Comparison of ENCODE assay signal across 16 cellular contexts in the genomic region with DNA sequence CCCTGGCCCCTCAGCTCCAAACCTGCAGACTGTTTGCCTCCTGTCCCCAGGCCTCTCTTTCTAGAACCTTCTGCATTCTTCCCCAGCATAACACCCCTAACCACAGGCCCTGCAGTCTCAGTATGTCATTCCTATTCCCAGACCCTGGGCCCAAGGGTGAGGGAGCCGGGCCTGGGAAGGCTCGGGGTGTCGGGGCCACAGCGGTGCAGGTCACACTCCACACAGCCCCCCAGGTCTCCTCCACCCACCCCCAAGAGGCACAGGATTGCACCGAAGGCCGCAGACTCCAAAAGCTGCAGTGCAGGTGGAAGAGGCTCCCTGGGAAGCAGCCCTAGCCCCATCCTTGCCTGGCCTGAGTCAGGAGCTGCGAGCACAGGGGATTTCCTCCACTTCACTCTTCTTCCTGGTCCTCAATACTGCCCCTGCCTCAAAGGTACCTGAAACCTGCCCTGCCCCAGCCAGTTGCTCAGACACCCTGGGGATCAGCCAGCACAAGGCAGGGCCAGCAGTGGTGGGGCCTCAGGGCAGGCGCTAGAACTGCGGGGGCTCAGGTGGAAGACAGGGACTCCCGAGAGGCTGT. TPM values are rescaled to one million over a fixed set of nuclear protein-coding genes. Genes with fewer than 3 reads are reported as not detected.
DNase-seq lines count a peak whose midpoint lies in the region; ATAC-seq and TF ChIP-seq lines count a peak whose summit lies in the region.
"Had no signal": no experiment of that assay in that cellular context is flagged by ENCODE, and none has a peak within 500 bp of the region (broad histone marks: within the 10 kb centered on the region; RNA-seq: fewer than 3 reads in every experiment).

No MANE protein-coding gene starts in this region.

- H3K18ac ChIP-seq in H9 (ENCODE audit: insufficient read length, low read depth, low read length), result no peak overlapping the region

- H3K4me1 ChIP-seq in H9 (ENCODE audit: insufficient read depth, low read length) (no peaks in the 10 kb centered on the region), osteoblast (ENCODE audit: insufficient read depth, low read length) (peaks cover 3% of the 10 kb centered on the region)
- H3K4me1 ChIP-seq: SJSA1 had no signal

- H3K79me1 ChIP-seq in H9 (ENCODE audit: insufficient read depth, low read depth, low read length, poor library complexity, severe bottlenecking), result no peaks in the 10 kb centered on the region

- H2BK15ac ChIP-seq in H9 (ENCODE audit: low read depth, low read length), result no peak overlapping the region

- H3K27ac ChIP-seq in H9 (ENCODE audit: insufficient read length, low read depth, low read length), result no peak overlapping the region
- H3K27ac ChIP-seq in dorsolateral prefrontal cortex, result peak overlapping the region in 33 of 59 donors; percentile 8 to 85 (median 49)
- no peak overlapping the region for H3K27ac ChIP-seq in osteoblast (ENCODE audit: low read depth, low read length)
- H3K27ac ChIP-seq: 22Rv1, ovary, SJSA1 had no signal

- H2AK5ac ChIP-seq in H9 (ENCODE audit: insufficient read length, low read length), result no peak overlapping the region

- H3K4me2 ChIP-seq in H9 (ENCODE audit: insufficient read depth, insufficient read length, low read length) (no peak overlapping the region), osteoblast (ENCODE audit: insufficient read depth, low read length) (no peak overlapping the region)

- no peaks in the 10 kb centered on the region for H3K9me3 Mint-ChIP-seq in T-helper 2 cell treated with Interferon-gamma antibody and Interleukin-4, amounts not matched to agents 5 μg/mL and 100 μg/mL, for 36 hours
- H3K9me3 Mint-ChIP-seq in H9, result no peaks in the 10 kb centered on the region
- H3K9me3 Mint-ChIP-seq in stimulated activated naive CD8-positive, alpha-beta T cell treated with anti-CD3 and anti-CD28 coated beads, Interleukin-15, amount 100 ng/mL, for 72 hours, result no peaks in the 10 kb centered on the region
- H3K9me3 Mint-ChIP-seq: activated B cell treated with CpG ODN at 0.5 μM for 24 hours had no signal

- no peaks in the 10 kb centered on the region for H3K27me3 Mint-ChIP-seq in T-helper 2 cell treated with Interferon-gamma antibody and Interleukin-4, amounts not matched to agents 5 μg/mL and 100 μg/mL, for 36 hours (ENCODE audit: low read depth)
- H3K27me3 Mint-ChIP-seq in H9 (ENCODE audit: low read depth), result no peaks in the 10 kb centered on the region
- H3K27me3 Mint-ChIP-seq in stimulated activated naive CD8-positive, alpha-beta T cell treated with anti-CD3 and anti-CD28 coated beads, Interleukin-15, amount 100 ng/mL, for 72 hours, result no peaks in the 10 kb centered on the region
- H3K27me3 Mint-ChIP-seq: activated B cell treated with CpG ODN at 0.5 μM for 24 hours had no signal

- H2BK120ac ChIP-seq in H9 (ENCODE audit: low read depth, low read length, poor library complexity, severe bottlenecking), result no peak overlapping the region

- H3K4me3 ChIP-seq in dorsolateral prefrontal cortex (no peak overlapping the region), osteoblast (ENCODE audit: insufficient read depth, low read length) (no peak overlapping the region)
- H3K4me3 ChIP-seq: ovary, SJSA1 had no signal

- peaks cover 5% of the 10 kb centered on the region for H3K23me2 ChIP-seq in H9 (ENCODE audit: insufficient read length, low read depth, low read length, poor library complexity, severe bottlenecking)

- TF ChIP-seq CTCF in H9 (conservative IDR thresholded peaks at IDR 0.05) (no peak), dorsolateral prefrontal cortex (IDR thresholded peaks at IDR 0.05 in 54 of 56, conservative IDR thresholded peaks at IDR 0.05 in 2 of 56; ENCODE audit: low read depth in 1 of 56, partially characterized antibody in 56 of 56) (no peak), osteoblast (IDR thresholded peaks at IDR 0.05; ENCODE audit: extremely low read depth, low read depth, low read length) (no peak)

- ATAC-seq in stimulated activated naive CD8-positive, alpha-beta T cell treated with anti-CD3 and anti-CD28 coated beads, Interleukin-15, amount 100 ng/mL, for 72 hours, result no peak

- no peak overlapping the region for H3K23ac ChIP-seq in H9 (ENCODE audit: insufficient read length, low read depth, low read length)

- H3K36me3 Mint-ChIP-seq in T-helper 2 cell treated with Interferon-gamma antibody and Interleukin-4, amounts not matched to agents 5 μg/mL and 100 μg/mL, for 36 hours (ENCODE audit: low read depth), result peaks cover 11% of the 10 kb centered on the region
- H3K36me3 Mint-ChIP-seq in H9 (ENCODE audit: insufficient read depth in 1 of 3, low read depth in 3 of 3), result peaks cover 0 to 20% (median 14%) of the 10 kb centered on the region in 3 experiments; a peak in 5 of 7 replicates

- H3K27me3 ChIP-seq in H9 (ENCODE audit: insufficient read depth, low read length), result no peaks in the 10 kb centered on the region
- H3K27me3 ChIP-seq in dorsolateral prefrontal cortex, result no peaks in the 10 kb centered on the region
- H3K27me3 ChIP-seq in osteoblast (ENCODE audit: insufficient read depth, low read length), result no peaks in the 10 kb centered on the region
- H3K27me3 ChIP-seq: ovary, SJSA1 had no signal

- H4K8ac ChIP-seq in H9 (replicated peaks; ENCODE audit: insufficient read length, low read depth, low read length), result peak overlapping the region; percentile 30

- no peaks in the 10 kb centered on the region for H3K9me3 ChIP-seq in H9 (ENCODE audit: control insufficient read depth, low read depth, low read length)
- H3K9me3 ChIP-seq in osteoblast (ENCODE audit: low read depth, low read length), result no peaks in the 10 kb centered on the region
- H3K9me3 ChIP-seq: ovary, SJSA1 had no signal

- no peak overlapping the region for H2BK20ac ChIP-seq in H9 (ENCODE audit: low read depth, low read length, poor library complexity, severe bottlenecking)

- H2BK5ac ChIP-seq in H9 (ENCODE audit: insufficient read length, low read length), result no peak overlapping the region

- no peak overlapping the region; the same call in 1 of the 2 replicates for H3K14ac ChIP-seq in H9 (ENCODE audit: insufficient read depth, low read length)

- H3T11ph ChIP-seq in H9 (ENCODE audit: low read length), result no peak overlapping the region

- H3K9ac ChIP-seq in H9 (ENCODE audit: extremely low read depth, insufficient read length, low read length), result no peak overlapping the region

- no peak overlapping the region for H2BK12ac ChIP-seq in H9 (ENCODE audit: insufficient read length, low read depth, low read length)

- no peak overlapping the region for H3K4me3 Mint-ChIP-seq in T-helper 2 cell treated with Interferon-gamma antibody and Interleukin-4, amounts not matched to agents 5 μg/mL and 100 μg/mL, for 36 hours
- H3K4me3 Mint-ChIP-seq in H9, result no peak overlapping the region
- H3K4me3 Mint-ChIP-seq in stimulated activated naive CD8-positive, alpha-beta T cell treated with anti-CD3 and anti-CD28 coated beads, Interleukin-15, amount 100 ng/mL, for 72 hours, result no peak overlapping the region
- H3K4me3 Mint-ChIP-seq: activated B cell treated with CpG ODN at 0.5 μM for 24 hours had no signal

- DNase-seq in T-helper 2 cell treated with Interferon-gamma antibody and Interleukin-4, amounts not matched to agents 5 μg/mL and 100 μg/mL, for 36 hours (ENCODE audit: low spot score), result no peak
- no peak for DNase-seq in T-helper 2 cell
- no peak for DNase-seq in H9
- no peak for DNase-seq in dorsolateral prefrontal cortex
- DNase-seq in osteoblast (ENCODE audit: insufficient read length, low spot score, missing footprints), result peak; percentile 83
- DNase-seq in stimulated activated naive CD8-positive, alpha-beta T cell treated with anti-CD3 and anti-CD28 coated beads, Interleukin-15, amount 100 ng/mL, for 72 hours, result no peak
- DNase-seq in head of caudate nucleus, result no peak
- no peak for DNase-seq in RKO (ENCODE audit: low spot score)
- DNase-seq: activated B cell treated with CpG ODN at 0.5 μM for 24 hours; GF-D8; NCI-H1105; NCI-H526; ovary; stimulated activated CD4-positive, alpha-beta T cell treated with anti-CD3 and anti-CD28 coated beads, Interleukin-2, amount 100 ng/mL, for 24 hours had no signal

- H4K20me1 ChIP-seq in H9 (ENCODE audit: control insufficient read depth, insufficient read depth, insufficient read length) (no peaks in the 10 kb centered on the region), osteoblast (ENCODE audit: insufficient read depth, low read length) (peaks cover 13% of the 10 kb centered on the region)

- no CpG with 5 or more reads among the region's 10 CpGs for WGBS in H9 (ENCODE audit: extremely low coverage, insufficient read length, low lambda C conversion rate)

- H4K91ac ChIP-seq in H9 (ENCODE audit: insufficient read length, low read depth, low read length), result peak overlapping the region; percentile 55

- no peak overlapping the region for H3K56ac ChIP-seq in H9 (ENCODE audit: insufficient read length, low read depth, low read length)

- no peak overlapping the region for H4K5ac ChIP-seq in H9 (ENCODE audit: insufficient read length, low read depth, low read length)

- H2AFZ ChIP-seq in H9 (ENCODE audit: low read length), result no peak overlapping the region
- H2AFZ ChIP-seq in osteoblast (ENCODE audit: low read length), result no peak overlapping the region

- peaks cover 2% of the 10 kb centered on the region for H3K4me1 Mint-ChIP-seq in T-helper 2 cell treated with Interferon-gamma antibody and Interleukin-4, amounts not matched to agents 5 μg/mL and 100 μg/mL, for 36 hours (ENCODE audit: low read depth)
- no peaks in the 10 kb centered on the region; a peak in 1 of 4 replicates for H3K4me1 Mint-ChIP-seq in H9
- H3K4me1 Mint-ChIP-seq in stimulated activated naive CD8-positive, alpha-beta T cell treated with anti-CD3 and anti-CD28 coated beads, Interleukin-15, amount 100 ng/mL, for 72 hours, result peaks cover 10% of the 10 kb centered on the region

- intact Hi-C loops in dorsolateral prefrontal cortex (cut with DNase I) (no loop called here), head of caudate nucleus (cut with DNase I) (no loop called here)

- no peak overlapping the region for H3K4ac ChIP-seq in H9 (ENCODE audit: low read depth, low read length)

- peak overlapping the region; percentile 60 for H3K27ac Mint-ChIP-seq in T-helper 2 cell treated with Interferon-gamma antibody and Interleukin-4, amounts not matched to agents 5 μg/mL and 100 μg/mL, for 36 hours
- H3K27ac Mint-ChIP-seq in H9, result peak overlapping the region in 1 of 3 experiments; percentile 68; a peak in 2 of 7 replicates
- H3K27ac Mint-ChIP-seq in stimulated activated naive CD8-positive, alpha-beta T cell treated with anti-CD3 and anti-CD28 coated beads, Interleukin-15, amount 100 ng/mL, for 72 hours, result peak overlapping the region in 1 of 2 donors; percentile 85
- H3K27ac Mint-ChIP-seq: activated B cell treated with CpG ODN at 0.5 μM for 24 hours had no signal

- H3K36me3 ChIP-seq in osteoblast (ENCODE audit: insufficient read depth, low read length), result peaks cover 16% of the 10 kb centered on the region
- H3K36me3 ChIP-seq: ovary, SJSA1 had no signal

- H3K79me2 ChIP-seq in H9 (ENCODE audit: insufficient read depth, low read length) (no peaks in the 10 kb centered on the region), osteoblast (ENCODE audit: insufficient read depth, low read length) (peaks cover 7% of the 10 kb centered on the region)

RNA-seq across cellular contexts. Expression of a gene that starts 31.1 kb away (rescaled TPM):
- total RNA-seq in H9 (2021) (34.5 and 35.3 TPM in 2 replicates), dorsolateral prefrontal cortex (100 to 1,000 TPM; 167 to 402 (median 279) TPM), osteoblast (10.6 and 11.6 TPM in 2 replicates)

Comparison
In these comparisons a context has a peak if more than half of its experiments do, and no peak if none do; other contexts are left out.
1. H3K27ac ChIP-seq: peak in dorsolateral prefrontal cortex (33 of 59); none in H9 (single experiment) and osteoblast (single experiment).